2 cellular contexts compared by ENCODE assay signal in genomic region chr17:40437095-40437732, GRCh38.
TF ChIP-seq lines count a peak whose summit lies in the region.

No MANE protein-coding gene starts in this region.

TF ChIP-seq in HEK293, 187 proteins besides CTCF, POLR2A, EP300 and RAD21:
- TF ChIP-seq SCRT2 (tag by site-specific recombination; IDR thresholded peaks at IDR 0.05) (0 out of 2 replicates have a peak, but pooled peaks have one; percentile 58), KLF16 (tag by site-specific recombination; IDR thresholded peaks at IDR 0.05) (no peak)
TF ChIP-seq in HEK293: peak in this region for 1.

TF ChIP-seq in GM12878, 131 proteins besides CTCF, POLR2A, EP300 and RAD21:
- TF ChIP-seq IKZF2 (IDR thresholded peaks at IDR 0.05) (peak in 1 of 2 experiments; percentile 10; a peak in 1 of 4 replicates), IKZF1 (conservative IDR thresholded peaks at IDR 0.05) (peak; percentile 38; the same call in 1 of the 2 replicates), JUNB (IDR thresholded peaks at IDR 0.05) (no peak)
